ENCODE assay signal across 8 cellular contexts in the genomic region with DNA sequence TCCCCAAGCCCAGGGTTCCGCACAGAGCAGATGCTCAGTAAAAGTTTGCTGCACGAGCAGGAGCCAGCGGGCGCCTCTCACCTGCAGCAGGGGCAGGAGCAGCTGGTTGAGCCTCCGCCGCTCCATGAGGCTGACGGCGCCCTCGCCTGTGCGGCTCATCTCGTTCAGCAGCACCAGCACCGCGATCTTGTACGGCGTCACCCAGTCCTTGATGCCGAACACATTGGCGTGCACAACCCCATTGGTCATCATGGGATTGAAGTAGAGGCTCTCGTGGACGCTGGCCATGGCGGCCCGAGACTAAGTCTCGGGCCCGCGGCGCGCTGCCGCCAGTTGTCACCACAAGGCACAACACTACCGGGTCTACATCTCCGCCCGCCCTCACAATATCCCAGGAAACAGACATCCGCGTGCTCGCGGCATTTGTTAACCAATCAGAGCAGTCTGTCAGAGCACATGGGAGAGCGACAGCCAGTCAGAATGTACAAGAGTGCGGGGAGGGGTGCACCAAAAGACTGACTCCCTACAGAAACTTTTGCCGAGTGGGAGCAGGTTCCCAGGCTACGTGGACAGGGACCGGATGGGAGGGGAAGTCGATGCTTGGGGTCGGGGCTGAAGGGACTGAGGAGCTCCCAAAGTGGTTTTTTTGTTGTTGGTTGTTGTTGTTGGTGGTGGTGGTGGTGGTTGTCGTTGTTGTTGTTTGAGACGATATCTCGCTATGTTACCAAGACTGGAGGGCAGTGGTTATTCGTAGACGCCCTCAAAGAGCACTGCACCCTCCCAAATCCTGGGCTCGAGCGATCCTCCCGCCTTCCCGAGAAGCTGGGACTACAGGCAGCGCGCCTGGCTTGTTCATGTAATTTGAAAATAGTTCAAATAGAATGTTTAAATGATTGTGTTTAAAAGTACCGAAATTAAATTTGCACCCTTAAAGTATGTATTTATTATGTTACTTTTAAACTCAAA. TPM values are rescaled to one million over a fixed set of nuclear protein-coding genes. Genes with fewer than 3 reads are reported as not detected.
DNase-seq lines count a peak whose midpoint lies in the region; ATAC-seq, FAIRE-seq and TF ChIP-seq lines count a peak whose summit lies in the region.

A gene with protein sequence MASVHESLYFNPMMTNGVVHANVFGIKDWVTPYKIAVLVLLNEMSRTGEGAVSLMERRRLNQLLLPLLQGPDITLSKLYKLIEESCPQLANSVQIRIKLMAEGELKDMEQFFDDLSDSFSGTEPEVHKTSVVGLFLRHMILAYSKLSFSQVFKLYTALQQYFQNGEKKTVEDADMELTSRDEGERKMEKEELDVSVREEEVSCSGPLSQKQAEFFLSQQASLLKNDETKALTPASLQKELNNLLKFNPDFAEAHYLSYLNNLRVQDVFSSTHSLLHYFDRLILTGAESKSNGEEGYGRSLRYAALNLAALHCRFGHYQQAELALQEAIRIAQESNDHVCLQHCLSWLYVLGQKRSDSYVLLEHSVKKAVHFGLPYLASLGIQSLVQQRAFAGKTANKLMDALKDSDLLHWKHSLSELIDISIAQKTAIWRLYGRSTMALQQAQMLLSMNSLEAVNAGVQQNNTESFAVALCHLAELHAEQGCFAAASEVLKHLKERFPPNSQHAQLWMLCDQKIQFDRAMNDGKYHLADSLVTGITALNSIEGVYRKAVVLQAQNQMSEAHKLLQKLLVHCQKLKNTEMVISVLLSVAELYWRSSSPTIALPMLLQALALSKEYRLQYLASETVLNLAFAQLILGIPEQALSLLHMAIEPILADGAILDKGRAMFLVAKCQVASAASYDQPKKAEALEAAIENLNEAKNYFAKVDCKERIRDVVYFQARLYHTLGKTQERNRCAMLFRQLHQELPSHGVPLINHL (minus strand): TSS at position 359 of the 966 bp plus-strand sequence. CDS start 71 bp downstream, at position 288.

- POLR2A ChIA-PET in BJ (lab: Charles Lee) = interaction anchor here (0.5 to 0.6 kb wide), 4 partner anchors 96 to 850 kb away, joined by 3 to 7 read pairs (median 3); no protein-coding TSS in a partner anchor

- peak within 1 kb of the TSS; percentile 91 for H3K4me3 ChIP-seq in BJ (ENCODE audit: low read depth, low read length)

- no peak for TF ChIP-seq CTCF in BJ (IDR thresholded peaks at IDR 0.05; ENCODE audit: insufficient read depth, low read depth, low read length)

- DNase-seq in BJ (ENCODE audit: low read depth) (peak; percentile 97), GM19240 (ENCODE audit: insufficient read length, low spot score) (peak; percentile 75), NCI-H526 (lab: John Stamatoyannopoulos, UW) (peak; percentile 99), kidney tubule cell (ENCODE audit: low spot score) (peak; percentile 99)
- DNase-seq in activated CD4-positive, alpha-beta T cell treated with anti-CD3 and anti-CD28 coated beads for 48 hours = peak; percentile 94
- peak; percentile 69 to 89 (median 74) for DNase-seq in stimulated activated CD4-positive, alpha-beta T cell treated with anti-CD3 and anti-CD28 coated beads, Interleukin-1b, Interleukin-23, amount 100 ng/mL, for 24 hours (ENCODE audit: low read depth in 4 of 4, low spot score in 1 of 4)

- CTCF ChIA-PET in BJ (lab: Yijun Ruan, JAX) = interaction anchor here (0.6 to 4.0 kb wide), 6 partner anchors 12 to 91 kb away, joined by 3 to 17 read pairs (median 4); no protein-coding TSS in a partner anchor

- H3K36me3 ChIP-seq in BJ (ENCODE audit: control insufficient read depth, insufficient read depth, low read length) = no peaks in the 10 kb centered on the region

- peak; percentile 53 for FAIRE-seq in colon (lab: Jason Lieb, UNC)

- ATAC-seq in HG03460 (IDR thresholded peaks at IDR 0.05; ENCODE audit: unreplicated experiment) = peak; percentile 97

- H3K27me3 ChIP-seq in BJ (ENCODE audit: control insufficient read depth, insufficient read depth, low read length) = no peaks in the 10 kb centered on the region

RNA-seq across cellular contexts. Expression of the gene that starts here (rescaled TPM):
- 159 and 194 TPM in 2 replicates for polyA plus RNA-seq in BJ (2011; rRNA removed)
- 85.2 and 127 TPM in 2 replicates for polyA minus RNA-seq in BJ (2011; rRNA and poly(A)+ RNA removed)

Comparison
In these comparisons a context has a peak if more than half of its experiments do, and no peak if none do; other contexts are left out.
1. Peak in every context shown above with its lines: DNase-seq, ATAC-seq and H3K4me3 ChIP-seq.